In the genomic region with DNA sequence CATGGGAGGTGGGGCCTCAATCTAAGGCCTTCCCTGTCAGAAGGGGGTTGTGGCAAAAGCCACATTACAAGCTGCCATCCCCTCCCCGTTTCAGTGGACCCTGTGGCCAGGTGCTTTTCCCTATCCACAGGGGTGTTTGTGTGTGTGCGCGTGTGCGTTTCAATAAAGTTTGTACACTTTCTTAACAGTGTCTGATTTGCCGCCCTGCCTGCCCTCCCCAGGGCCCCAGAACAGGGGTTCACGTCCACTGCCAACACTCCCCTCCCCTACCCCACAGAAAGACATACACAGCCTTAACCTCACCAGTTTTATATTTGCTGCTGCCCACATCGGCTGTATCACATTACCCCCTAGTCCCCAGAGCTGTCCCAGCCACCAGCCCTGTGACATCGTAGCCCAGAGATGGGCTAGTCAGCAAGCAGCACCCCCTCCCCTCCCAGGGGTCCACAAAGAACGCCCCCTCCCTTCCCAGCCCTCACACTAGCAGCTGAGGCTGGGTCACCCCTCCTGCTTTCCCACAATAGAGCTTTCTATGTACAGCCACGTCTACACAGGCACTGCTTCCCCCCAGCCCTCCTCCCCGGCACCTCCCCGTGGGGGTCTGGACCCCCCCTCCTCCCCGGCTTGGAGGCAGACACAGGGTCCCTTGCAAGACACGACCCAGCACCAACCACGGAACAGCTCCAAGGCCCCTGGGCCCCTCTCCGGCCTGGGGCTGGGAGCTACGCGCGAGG, we compare ENCODE assay signal across 7 cellular contexts. TPM values are rescaled to one million over a fixed set of nuclear protein-coding genes. Genes with fewer than 3 reads are reported as not detected.
DNase-seq lines count a peak whose midpoint lies in the region; ATAC-seq, FAIRE-seq and TF ChIP-seq lines count a peak whose summit lies in the region.

No MANE protein-coding gene starts in this region.

- peak overlapping the region; percentile 77 for H3K4me2 ChIP-seq in hepatocyte
- H3K4me2 ChIP-seq in smooth muscle cell: peak overlapping the region; percentile 91

- H3K27ac Mint-ChIP-seq in T-helper 17 cell: no peak overlapping the region

- H3K27me3 ChIP-seq in hepatocyte (no peaks in the 10 kb centered on the region), smooth muscle cell (ENCODE audit: low read depth) (no peaks in the 10 kb centered on the region)

- DNase-seq in T-helper 17 cell (no peak), hepatocyte (ENCODE audit: low spot score) (no peak), smooth muscle cell (lab: John Stamatoyannopoulos, UW; ENCODE audit: unreplicated experiment) (no peak), GM12892 (ENCODE audit: insufficient read length) (no peak), Ammon's horn (ENCODE audit: low spot score) (no peak)

- peaks cover 13% of the 10 kb centered on the region for H3K4me1 Mint-ChIP-seq in T-helper 17 cell

- no peak overlapping the region for H3K27ac ChIP-seq in hepatocyte
- peak overlapping the region; percentile 35 for H3K27ac ChIP-seq in smooth muscle cell (ENCODE audit: low read depth)

- H3K36me3 Mint-ChIP-seq in T-helper 17 cell (ENCODE audit: low read depth): peaks cover 2% of the 10 kb centered on the region

- H3K9me2 ChIP-seq in hepatocyte (replicated peaks; ENCODE audit: insufficient read depth): no peaks in the 10 kb centered on the region

- WGBS in hepatocyte (ENCODE audit: low lambda C conversion rate, missing lambda C conversion rate): 62% methylated on average over 13 of the region's 19 CpGs
- WGBS in smooth muscle cell (ENCODE audit: low lambda C conversion rate): 86% methylated on average over 7 of the region's 19 CpGs

- TF ChIP-seq POLR2A in GM18505 (IDR thresholded peaks at IDR 0.05; ENCODE audit: borderline replicate concordance, extremely low read depth, insufficient read depth, insufficient read length) (peak; percentile 37), GM12892 (IDR thresholded peaks at IDR 0.05; ENCODE audit: low read depth, low read length) (no peak; the same call in 1 of the 2 replicates)

- H3K9ac ChIP-seq in smooth muscle cell (ENCODE audit: low read depth): no peak overlapping the region

- peak overlapping the region; percentile 66 for H3K4me3 Mint-ChIP-seq in T-helper 17 cell

- H3K4me3 ChIP-seq in hepatocyte (no peak overlapping the region), smooth muscle cell (peak overlapping the region; percentile 55)

- no peaks in the 10 kb centered on the region for H4K20me1 ChIP-seq in hepatocyte (ENCODE audit: insufficient read depth, poor library complexity, severe bottlenecking)
- peaks cover 5% of the 10 kb centered on the region for H4K20me1 ChIP-seq in smooth muscle cell (ENCODE audit: low read depth)

- peaks cover 7% of the 10 kb centered on the region for H3F3A ChIP-seq in smooth muscle cell (ENCODE audit: low read depth)

- TF ChIP-seq CTCF in hepatocyte (IDR thresholded peaks at IDR 0.05; ENCODE audit: poor library complexity) (no peak), smooth muscle cell (IDR thresholded peaks at IDR 0.05; ENCODE audit: borderline replicate concordance, insufficient read depth, poor library complexity, severe bottlenecking) (no peak)

- no peak for FAIRE-seq in GM12892 (lab: Jason Lieb, UNC)

- no peaks in the 10 kb centered on the region for H3K9me3 ChIP-seq in T-helper 17 cell (ENCODE audit: control insufficient read depth, low read length, poor library complexity, severe bottlenecking)
- H3K9me3 ChIP-seq in hepatocyte (ENCODE audit: low read depth): no peaks in the 10 kb centered on the region
- H3K9me3 ChIP-seq in smooth muscle cell (replicated peaks; ENCODE audit: low read depth): no peaks in the 10 kb centered on the region

- H3K36me3 ChIP-seq in hepatocyte (replicated peaks; ENCODE audit: insufficient read depth, low read depth) (no peaks in the 10 kb centered on the region), smooth muscle cell (ENCODE audit: low read depth) (no peaks in the 10 kb centered on the region)

- H2AFZ ChIP-seq in hepatocyte (no peak overlapping the region), smooth muscle cell (ENCODE audit: low read depth) (no peak overlapping the region)

- no peak for ATAC-seq in GM18505 (IDR thresholded peaks at IDR 0.05; ENCODE audit: unreplicated experiment)
- ATAC-seq in T-helper 17 cell: no peak
- no peak for ATAC-seq in HG03432 (IDR thresholded peaks at IDR 0.05; ENCODE audit: unreplicated experiment)

- H3K4me1 ChIP-seq in hepatocyte (ENCODE audit: insufficient read depth): peaks cover 4% of the 10 kb centered on the region
- no peaks in the 10 kb centered on the region for H3K4me1 ChIP-seq in smooth muscle cell (ENCODE audit: low read depth)

- H3K27me3 Mint-ChIP-seq in T-helper 17 cell: no peaks in the 10 kb centered on the region

- H3K79me2 ChIP-seq in hepatocyte (no peaks in the 10 kb centered on the region), smooth muscle cell (ENCODE audit: low read depth) (no peaks in the 10 kb centered on the region)

RNA-seq across cellular contexts. Expression of a gene that starts 8.0 kb away (rescaled TPM):
- total RNA-seq in T-helper 17 cell: 10 to 100 TPM; 31.7 to 47.7 TPM
- total RNA-seq in hepatocyte: 210 and 299 TPM in 2 replicates
- polyA plus RNA-seq in hepatocyte: 785 and 828 TPM in 2 replicates
- total RNA-seq in smooth muscle cell: 85.9 and 125 TPM in 2 replicates
- polyA plus RNA-seq in smooth muscle cell: 322 and 338 TPM in 2 replicates
- 131 TPM for polyA plus RNA-seq in GM12892 (2012; ENCODE audit: missing spikeins)

RNA-seq across cellular contexts. Expression of a gene that starts 10.6 kb away (rescaled TPM):
- total RNA-seq in T-helper 17 cell (under 1 TPM; 0.07 to 0.31 TPM), hepatocyte (12.8 and 13.9 TPM in 2 replicates), smooth muscle cell (31.5 TPM in 2 replicates)
- polyA plus RNA-seq in hepatocyte (19.4 and 22.8 TPM in 2 replicates), smooth muscle cell (28.4 and 28.8 TPM in 2 replicates)
- polyA plus RNA-seq in GM12892 (2012; ENCODE audit: missing spikeins): 0.78 TPM

RNA-seq across cellular contexts. Expression of a gene that starts 28.5 kb away (rescaled TPM):
- total RNA-seq in T-helper 17 cell (10 to 100 TPM; 75.9 to 76.5 TPM), hepatocyte (92.7 and 108 TPM in 2 replicates), smooth muscle cell (62.6 and 106 TPM in 2 replicates)
- polyA plus RNA-seq in hepatocyte (179 and 191 TPM in 2 replicates), smooth muscle cell (147 and 169 TPM in 2 replicates)
- polyA plus RNA-seq in GM12892 (2012; ENCODE audit: missing spikeins): 120 TPM

RNA-seq across cellular contexts. Expression of a gene that starts 36.4 kb away (rescaled TPM):
- total RNA-seq in T-helper 17 cell (100 to 1,000 TPM in 1 of 2 donors, 1 to 10 TPM in 1; 8.9 to 297 TPM), hepatocyte (0.77 TPM in 1 of 2 replicates, not detected in the other), smooth muscle cell (1.0 and 2.1 TPM in 2 replicates)
- polyA plus RNA-seq in hepatocyte (1.0 and 3.6 TPM in 2 replicates), smooth muscle cell (3.9 and 4.0 TPM in 2 replicates)
- 0.38 TPM for polyA plus RNA-seq in GM12892 (2012; ENCODE audit: missing spikeins)

RNA-seq across cellular contexts. Expression of a gene that starts 44.7 kb away (rescaled TPM):
- total RNA-seq in T-helper 17 cell (under 1 TPM; 0.37 to 0.55 TPM), hepatocyte (2.0 and 2.1 TPM in 2 replicates), smooth muscle cell (0.36 and 0.63 TPM in 2 replicates)
- polyA plus RNA-seq in hepatocyte (0.40 and 2.3 TPM in 2 replicates), smooth muscle cell (0.21 and 0.84 TPM in 2 replicates)
- 0.19 TPM for polyA plus RNA-seq in GM12892 (2012; ENCODE audit: missing spikeins)

Comparison
In these comparisons a context has a peak if more than half of its experiments do, and no peak if none do; other contexts are left out.
1. RNA of a gene that starts 10.6 kb away (total RNA-seq): 31.5 TPM in smooth muscle cell and 12.8 to 13.9 TPM in hepatocyte; 0.07 to 0.31 TPM in T-helper 17 cell; every median in the first group is over 10 times any median in the second.